6 cellular contexts compared by ENCODE assay signal in genomic region chr16:32646177-32646576, GRCh38. TPM values are rescaled to one million over a fixed set of nuclear protein-coding genes. Genes with fewer than 3 reads are reported as not detected.
"Had no signal": no experiment of that assay in that cellular context is flagged by ENCODE, and none has a peak within 500 bp of the region (broad histone marks: within the 10 kb centered on the region; RNA-seq: fewer than 3 reads in every experiment).

No MANE protein-coding gene starts in this region.

RNA-seq across cellular contexts. Expression of gene TP53TG3, which starts 29.8 kb away (rescaled TPM):
- total RNA-seq: LHCN-M2, MCF 10A, OCI-LY7, PC-3, SK-MEL-5 had no signal
- polyA plus RNA-seq: IgD-negative memory B cell had no signal
